8 cellular contexts compared by ENCODE assay signal in genomic region chr6:90175627-90176538, GRCh38.
DNase-seq lines count a peak whose midpoint lies in the region; FAIRE-seq and TF ChIP-seq lines count a peak whose summit lies in the region.

No MANE protein-coding gene starts in this region.

- no peak overlapping the region for H4K5ac ChIP-seq in mesendoderm (ENCODE audit: low read length)

- H2BK5ac ChIP-seq in mesendoderm (ENCODE audit: low read length): no peak overlapping the region

- no peaks in the 10 kb centered on the region for H3K36me3 ChIP-seq in cardiac muscle cell
- H3K36me3 ChIP-seq in left ventricle myocardium inferior: no peaks in the 10 kb centered on the region
- H3K36me3 ChIP-seq in keratinocyte (ENCODE audit: control insufficient read depth in 2 of 2, extremely low read depth in 1 of 2, insufficient read depth in 2 of 2, low read length in 2 of 2): no peaks in the 10 kb centered on the region
- H3K36me3 ChIP-seq in mesendoderm (ENCODE audit: control insufficient read depth, insufficient read depth, low read length): no peaks in the 10 kb centered on the region

- H3K27ac ChIP-seq in cardiac muscle cell (peak overlapping the region; percentile 9), left ventricle myocardium inferior (replicated peaks) (no peak overlapping the region), keratinocyte (ENCODE audit: control insufficient read depth, insufficient read depth, low read length) (peak overlapping the region; percentile 82), mesendoderm (ENCODE audit: low read depth, low read length) (no peak overlapping the region)

- FAIRE-seq in keratinocyte (lab: Jason Lieb, UNC): peak; percentile 97
- FAIRE-seq in D721Med (lab: Jason Lieb, UNC): no peak

- intact Hi-C loops in left ventricle myocardium inferior (cut with micrococcal nuclease): no loop called here

- no peak overlapping the region for H3K23ac ChIP-seq in mesendoderm (ENCODE audit: low read length)

- H3K27me3 ChIP-seq in cardiac muscle cell: no peaks in the 10 kb centered on the region
- no peaks in the 10 kb centered on the region for H3K27me3 ChIP-seq in left ventricle myocardium inferior (ENCODE audit: low read depth)
- H3K27me3 ChIP-seq in keratinocyte (ENCODE audit: control insufficient read depth, extremely low read depth, insufficient read depth, low read length): no peaks in the 10 kb centered on the region
- H3K27me3 ChIP-seq in mesendoderm (ENCODE audit: insufficient read depth, low read length, poor library complexity): no peaks in the 10 kb centered on the region

- H4K8ac ChIP-seq in mesendoderm (ENCODE audit: low read depth, low read length): no peak overlapping the region

- peak overlapping the region; percentile 93 for H2AFZ ChIP-seq in keratinocyte (ENCODE audit: control insufficient read depth, low read length)

- H3K9me3 ChIP-seq in cardiac muscle cell (ENCODE audit: low read depth) (no peaks in the 10 kb centered on the region), left ventricle myocardium inferior (replicated peaks) (peaks cover 9% of the 10 kb centered on the region), keratinocyte (ENCODE audit: control insufficient read depth, low read depth, low read length) (no peaks in the 10 kb centered on the region)

- H3K9ac ChIP-seq in keratinocyte (ENCODE audit: control insufficient read depth, extremely low read depth, insufficient read depth, low read length) (peak overlapping the region; percentile 69), mesendoderm (ENCODE audit: low read length) (no peak overlapping the region)

- no peak overlapping the region for H2BK15ac ChIP-seq in mesendoderm (replicated peaks; ENCODE audit: low read depth)

- DNase-seq in cardiac muscle cell (ENCODE audit: low read depth in 1 of 2, low spot score in 1 of 2) (no peak), left ventricle myocardium inferior (no peak), keratinocyte (ENCODE audit: low read depth, low spot score) (peak; percentile 46), ureter (ENCODE audit: low spot score) (peak; percentile 70), D721Med (ENCODE audit: insufficient read length, low spot score) (no peak), mesendoderm (no peak), NCI-H774 (lab: John Stamatoyannopoulos, UW) (no peak)
- DNase-seq in activated CD4-positive, alpha-beta T cell treated with anti-CD3 and anti-CD28 coated beads for 48 hours: peak; percentile 82

- no peak for TF ChIP-seq CTCF in cardiac muscle cell (IDR thresholded peaks at IDR 0.05; ENCODE audit: low read depth, low read length)
- TF ChIP-seq CTCF in left ventricle myocardium inferior (IDR thresholded peaks at IDR 0.05; ENCODE audit: borderline replicate concordance): no peak
- no peak for TF ChIP-seq CTCF in keratinocyte (optimal IDR thresholded peaks at IDR 0.05 in 1 of 3, IDR thresholded peaks at IDR 0.05 in 1 of 3, conservative IDR thresholded peaks at IDR 0.05 in 1 of 3; ENCODE audit: extremely low read depth in 1 of 3, insufficient read depth in 2 of 3, low read length in 3 of 3)
- no peak for TF ChIP-seq CTCF in D721Med (IDR thresholded peaks at IDR 0.05; ENCODE audit: insufficient read depth, missing control alignments)

- no peak overlapping the region for H3K4ac ChIP-seq in mesendoderm (ENCODE audit: low read depth, low read length)

- no peak overlapping the region for H3K56ac ChIP-seq in mesendoderm (ENCODE audit: low read length)

- H2AK5ac ChIP-seq in mesendoderm (ENCODE audit: low read length): no peak overlapping the region

- H3K79me1 ChIP-seq in mesendoderm (ENCODE audit: low read length): no peaks in the 10 kb centered on the region

- no peak overlapping the region for H2BK120ac ChIP-seq in mesendoderm (ENCODE audit: low read depth, low read length)

- H3K4me1 ChIP-seq in cardiac muscle cell (ENCODE audit: low read depth): peaks cover 21% of the 10 kb centered on the region
- H3K4me1 ChIP-seq in left ventricle myocardium inferior: peaks cover 35% of the 10 kb centered on the region
- peaks cover 17% of the 10 kb centered on the region for H3K4me1 ChIP-seq in keratinocyte (ENCODE audit: control insufficient read depth, extremely low read depth, insufficient read depth, low read length)
- H3K4me1 ChIP-seq in mesendoderm (ENCODE audit: control insufficient read depth, low read depth, low read length): no peaks in the 10 kb centered on the region

- H3K4me2 ChIP-seq in keratinocyte (ENCODE audit: control insufficient read depth, extremely low read depth, insufficient read depth, low read depth, low read length) (peak overlapping the region; percentile 75), mesendoderm (ENCODE audit: low read length) (no peak overlapping the region)

- H3K4me3 ChIP-seq in cardiac muscle cell: no peak overlapping the region
- H3K4me3 ChIP-seq in left ventricle myocardium inferior: no peak overlapping the region
- peak overlapping the region in 2 of 3 experiments; percentile 41 to 43 for H3K4me3 ChIP-seq in keratinocyte (ENCODE audit: control insufficient read depth in 2 of 3, extremely low read depth in 1 of 3, insufficient read depth in 2 of 3, low read depth in 1 of 3, low read length in 3 of 3)
- H3K4me3 ChIP-seq in mesendoderm (ENCODE audit: low read length): no peak overlapping the region

- no peaks in the 10 kb centered on the region for H3K9me1 ChIP-seq in keratinocyte (ENCODE audit: control insufficient read depth, extremely low read depth, insufficient read depth, low read length)

- no peak overlapping the region for H3K18ac ChIP-seq in mesendoderm (ENCODE audit: low read length)

- WGBS in mesendoderm (ENCODE audit: extremely low coverage, insufficient coverage, low lambda C conversion rate): no CpG with 5 or more reads among the region's 8 CpGs

- H4K20me1 ChIP-seq in keratinocyte (ENCODE audit: control insufficient read depth, extremely low read depth, insufficient read depth, low read length): no peaks in the 10 kb centered on the region

- H3K79me2 ChIP-seq in keratinocyte (ENCODE audit: control insufficient read depth, insufficient read depth, low read length) (no peaks in the 10 kb centered on the region), mesendoderm (ENCODE audit: control insufficient read depth, insufficient read depth, low read length) (no peaks in the 10 kb centered on the region)

- dilution Hi-C loops in keratinocyte (cut with MboI; ENCODE audit: extremely low pct_ligation_motif_present, low sequenced_read_pairs): no loop called here

Comparison
In these comparisons a context has a peak if more than half of its experiments do, and no peak if none do; other contexts are left out.
1. H3K27ac ChIP-seq: peak in cardiac muscle cell (single experiment) and keratinocyte (single experiment); none in left ventricle myocardium inferior (single experiment) and mesendoderm (single experiment).
2. DNase-seq: peak in activated CD4-positive, alpha-beta T cell treated with anti-CD3 and anti-CD28 coated beads for 48 hours (single experiment), keratinocyte (single experiment) and ureter (single experiment); none in cardiac muscle cell (0 of 2), left ventricle myocardium inferior (single experiment), D721Med (single experiment), mesendoderm (single experiment) and NCI-H774 (single experiment).
3. H3K4me3 ChIP-seq: peak in keratinocyte (2 of 3); none in cardiac muscle cell (single experiment), left ventricle myocardium inferior (single experiment) and mesendoderm (single experiment).